Comparison of ENCODE assay signal across 16 cellular contexts in the genomic region with DNA sequence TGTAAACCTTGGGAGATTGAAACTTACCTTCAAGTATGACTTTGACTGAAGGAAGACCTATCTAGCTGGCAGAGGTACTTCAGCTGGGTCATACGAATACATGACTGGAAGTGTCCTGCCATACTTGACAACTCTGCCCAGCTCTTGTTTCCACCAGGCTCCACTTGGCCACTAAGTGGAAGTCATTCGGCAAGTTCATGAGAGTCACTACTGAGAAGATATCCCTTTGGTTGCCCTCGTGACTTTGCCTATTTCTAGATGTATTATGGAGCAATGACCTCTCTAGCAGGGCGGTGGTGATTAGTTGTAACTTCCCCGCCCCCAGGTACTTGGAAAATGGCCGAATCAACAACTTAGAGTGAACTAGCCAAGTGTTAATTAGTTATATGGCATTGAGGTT. TPM values are rescaled to one million over a fixed set of nuclear protein-coding genes. Genes with fewer than 3 reads are reported as not detected.
DNase-seq lines count a peak whose midpoint lies in the region; ATAC-seq and TF ChIP-seq lines count a peak whose summit lies in the region.
"Had no signal": no experiment of that assay in that cellular context is flagged by ENCODE, and none has a peak within 500 bp of the region (broad histone marks: within the 10 kb centered on the region; RNA-seq: fewer than 3 reads in every experiment).

No MANE protein-coding gene starts in this region.

- no peak overlapping the region for H3K27ac Mint-ChIP-seq in activated CD4-positive, alpha-beta memory T cell treated with anti-CD3 and anti-CD28 coated beads for 36 hours
- H3K27ac Mint-ChIP-seq: CD4-positive, alpha-beta memory T cell; GM23338; H9 had no signal

- H3K27ac ChIP-seq in right cardiac atrium (ENCODE audit: low read length) (no peak overlapping the region), VCaP (peak overlapping the region; percentile 2), left ventricle myocardium inferior (replicated peaks) (peak overlapping the region; percentile 50)

- no peak overlapping the region for H3K4me3 ChIP-seq in right cardiac atrium (ENCODE audit: low read length)
- H3K4me3 ChIP-seq in left ventricle myocardium inferior = no peak overlapping the region
- H3K4me3 ChIP-seq: GM23338 had no signal

- WGBS in right cardiac atrium = 84% methylated on average over 6 of the region's 6 CpGs

- POLR2A ChIA-PET in activated CD4-positive, alpha-beta memory T cell treated with anti-CD3 and anti-CD28 coated beads for 36 hours (lab: Charles Lee) = no interaction called here

- CTCF ChIA-PET in activated CD4-positive, alpha-beta memory T cell treated with anti-CD3 and anti-CD28 coated beads for 36 hours (lab: Charles Lee) = interaction anchor here (1.4 kb wide), 1 partner anchor 10 kb away, joined by 4 read pairs; no protein-coding TSS in a partner anchor

- peaks cover 28% of the 10 kb centered on the region for H3K27me3 Mint-ChIP-seq in activated CD4-positive, alpha-beta memory T cell treated with anti-CD3 and anti-CD28 coated beads for 36 hours

- no peaks in the 10 kb centered on the region for H3K36me3 Mint-ChIP-seq in activated CD4-positive, alpha-beta memory T cell treated with anti-CD3 and anti-CD28 coated beads for 36 hours
- H3K36me3 Mint-ChIP-seq: CD4-positive, alpha-beta memory T cell had no signal

- no peaks in the 10 kb centered on the region for H3K27me3 ChIP-seq in right cardiac atrium (ENCODE audit: control insufficient read depth, insufficient read depth)
- H3K27me3 ChIP-seq in left ventricle myocardium inferior (ENCODE audit: low read depth) = peaks cover 7% of the 10 kb centered on the region

- DNase-seq in Right ventricle myocardium superior (no peak), right cardiac atrium (no peak), left ventricle myocardium inferior (no peak)
- no peak for DNase-seq in activated CD4-positive, alpha-beta memory T cell treated with anti-CD3 and anti-CD28 coated beads for 36 hours
- DNase-seq: C1 segment of cervical spinal cord; Calu3; CD4-positive, alpha-beta memory T cell; COR-L47; DMS53; DMS79 treated with DMSO at 0.1 percent for 48 hours; GF-D8; H9 had no signal

- H3K9me3 ChIP-seq in right cardiac atrium (ENCODE audit: control insufficient read depth, low read length) (no peaks in the 10 kb centered on the region), left ventricle myocardium inferior (replicated peaks) (no peaks in the 10 kb centered on the region)

- intact Hi-C loops in Right ventricle myocardium superior (cut with DNase I) (no loop called here), right cardiac atrium (cut with DNase I) (loop anchor here in 1 of 4 donors (10.0 kb wide), 1 partner anchor 541 kb away; no protein-coding TSS in a partner anchor), left ventricle myocardium inferior (cut with micrococcal nuclease) (no loop called here)
- intact Hi-C loops in activated CD4-positive, alpha-beta memory T cell treated with anti-CD3 and anti-CD28 coated beads for 36 hours (cut with micrococcal nuclease) = no loop called here

- ATAC-seq in Right ventricle myocardium superior (ENCODE audit: poor library complexity) (peak; percentile 50), right cardiac atrium (no peak), HG02981 (IDR thresholded peaks at IDR 0.05; ENCODE audit: unreplicated experiment) (no peak)
- ATAC-seq: GM23338, HCT116 had no signal

- no peaks in the 10 kb centered on the region for H3K4me1 Mint-ChIP-seq in activated CD4-positive, alpha-beta memory T cell treated with anti-CD3 and anti-CD28 coated beads for 36 hours (ENCODE audit: low read depth)
- H3K4me1 Mint-ChIP-seq: CD4-positive, alpha-beta memory T cell had no signal

- no peaks in the 10 kb centered on the region for H3K9me3 Mint-ChIP-seq in activated CD4-positive, alpha-beta memory T cell treated with anti-CD3 and anti-CD28 coated beads for 36 hours
- H3K9me3 Mint-ChIP-seq: CD4-positive, alpha-beta memory T cell; GM23338; H9 had no signal

- H3K4me1 ChIP-seq in right cardiac atrium (ENCODE audit: control insufficient read depth, insufficient read depth, low read length) (no peaks in the 10 kb centered on the region), left ventricle myocardium inferior (peaks cover 50% of the 10 kb centered on the region)

- no peak overlapping the region for H3K4me3 Mint-ChIP-seq in activated CD4-positive, alpha-beta memory T cell treated with anti-CD3 and anti-CD28 coated beads for 36 hours
- H3K4me3 Mint-ChIP-seq: CD4-positive, alpha-beta memory T cell; GM23338; H9 had no signal

- H3K36me3 ChIP-seq in left ventricle myocardium inferior = peaks cover 12% of the 10 kb centered on the region

- TF ChIP-seq CTCF in VCaP (conservative IDR thresholded peaks at IDR 0.05) (no peak), left ventricle myocardium inferior (IDR thresholded peaks at IDR 0.05; ENCODE audit: borderline replicate concordance) (no peak)

RNA-seq across cellular contexts. Expression of a gene that starts 8.6 kb away (rescaled TPM):
- total RNA-seq in Right ventricle myocardium superior = 151 TPM
- total RNA-seq in right cardiac atrium = 100 to 1,000 TPM; 111 to 163 (median 124) TPM
- polyA plus RNA-seq in right cardiac atrium = 34.6 TPM
- 137 TPM for total RNA-seq in left ventricle myocardium inferior
- under 1 TPM; 0.07 to 0.12 TPM for total RNA-seq in activated CD4-positive, alpha-beta memory T cell treated with anti-CD3 and anti-CD28 coated beads for 36 hours
- total RNA-seq: Calu3 had no signal

RNA-seq across cellular contexts. Expression of a gene that starts 39.9 kb away (rescaled TPM):
- total RNA-seq in Right ventricle myocardium superior (1.6 TPM), right cardiac atrium (1 to 10 TPM; 3.5 to 4.8 (median 3.6) TPM), left ventricle myocardium inferior (1.7 TPM)
- 3.4 TPM for polyA plus RNA-seq in right cardiac atrium
- total RNA-seq in activated CD4-positive, alpha-beta memory T cell treated with anti-CD3 and anti-CD28 coated beads for 36 hours = 10 to 100 TPM; 13.1 to 13.4 TPM

Comparison
In these comparisons a context has a peak if more than half of its experiments do, and no peak if none do; other contexts are left out.
1. RNA of a gene that starts 8.6 kb away (total RNA-seq): 151 TPM in Right ventricle myocardium superior (single experiment), 137 TPM in left ventricle myocardium inferior (single experiment) and 111 to 163 TPM in right cardiac atrium; 0.07 to 0.12 TPM in activated CD4-positive, alpha-beta memory T cell treated with anti-CD3 and anti-CD28 coated beads for 36 hours; every median in the first group is over 100 times any median in the second.